In genomic region chr4:6050551-6050950, GRCh38 we compare ENCODE assay signal across 35 cellular contexts. TPM values are rescaled to one million over a fixed set of nuclear protein-coding genes. Genes with fewer than 3 reads are reported as not detected.
"Had no signal": no experiment of that assay in that cellular context is flagged by ENCODE, and none has a peak within 500 bp of the region (broad histone marks: within the 10 kb centered on the region; RNA-seq: fewer than 3 reads in every experiment).

No MANE protein-coding gene starts in this region.

- ATAC-seq: activated T-cell treated with anti-CD3 and anti-CD28 coated beads, Interleukin-2, amount 50 U/mL, for 72 hours; activated T-helper 17 cell treated with anti-CD3 and anti-CD28 coated beads, Interleukin-2, amount 50 U/mL, for 72 hours; PC-3 had no signal

- H3K4me3 Mint-ChIP-seq: activated CD4-positive, alpha-beta memory T cell treated with anti-CD3 and anti-CD28 coated beads, Interleukin-2, amount 10 ng/mL, durations not matched to agents 7 days and 5 days; activated naive CD8-positive, alpha-beta T cell treated with anti-CD3 and anti-CD28 coated beads for 36 hours; activated T-cell treated with anti-CD3 and anti-CD28 coated beads, Interleukin-2, amount 50 U/mL, for 72 hours; activated T-helper 17 cell treated with anti-CD3 and anti-CD28 coated beads, Interleukin-2, amount 50 U/mL, for 72 hours; T-helper 1 cell treated with Interleukin-12 subunit alpha and Interleukin-12 subunit beta and Interleukin-4 antibody, amounts not matched to agents 30 μg/mL and 1 μg/mL, for 36 hours had no signal

- H3K4me1 Mint-ChIP-seq: activated naive CD8-positive, alpha-beta T cell treated with anti-CD3 and anti-CD28 coated beads for 36 hours; activated T-helper 17 cell treated with anti-CD3 and anti-CD28 coated beads, Interleukin-2, amount 50 U/mL, for 72 hours had no signal

- H3K36me3 Mint-ChIP-seq: activated naive CD8-positive, alpha-beta T cell treated with anti-CD3 and anti-CD28 coated beads for 36 hours had no signal

- H3K9me3 Mint-ChIP-seq: activated CD4-positive, alpha-beta memory T cell treated with anti-CD3 and anti-CD28 coated beads, Interleukin-2, amount 10 ng/mL, durations not matched to agents 7 days and 5 days; activated naive CD8-positive, alpha-beta T cell treated with anti-CD3 and anti-CD28 coated beads for 36 hours; activated T-cell treated with anti-CD3 and anti-CD28 coated beads, Interleukin-2, amount 50 U/mL, for 72 hours; activated T-helper 17 cell treated with anti-CD3 and anti-CD28 coated beads, Interleukin-2, amount 50 U/mL, for 72 hours; T-helper 1 cell treated with Interleukin-12 subunit alpha and Interleukin-12 subunit beta and Interleukin-4 antibody, amounts not matched to agents 30 μg/mL and 1 μg/mL, for 36 hours had no signal

- H3K27me3 Mint-ChIP-seq: activated CD4-positive, alpha-beta memory T cell treated with anti-CD3 and anti-CD28 coated beads, Interleukin-2, amount 10 ng/mL, durations not matched to agents 7 days and 5 days; activated naive CD8-positive, alpha-beta T cell treated with anti-CD3 and anti-CD28 coated beads for 36 hours; activated T-helper 17 cell treated with anti-CD3 and anti-CD28 coated beads, Interleukin-2, amount 50 U/mL, for 72 hours had no signal

- DNase-seq: activated CD4-positive, alpha-beta memory T cell treated with anti-CD3 and anti-CD28 coated beads, Interleukin-2, amount 10 ng/mL, durations not matched to agents 7 days and 5 days; activated CD4-positive, alpha-beta T cell treated with anti-CD3 and anti-CD28 coated beads for 1 hour; activated CD4-positive, alpha-beta T cell treated with anti-CD3 and anti-CD28 coated beads for 48 hours; activated CD4-positive, CD25-positive, alpha-beta regulatory T cell; activated effector memory CD4-positive, alpha-beta T cell treated with anti-CD3 and anti-CD28 coated beads, Interleukin-2, amount 50 U/mL, for 16 hours; activated naive CD4-positive, alpha-beta T cell; activated naive CD4-positive, alpha-beta T cell treated with anti-CD3 and anti-CD28 coated beads, Interleukin-2, amount 50 U/mL, for 16 hours; activated naive CD8-positive, alpha-beta T cell treated with anti-CD3 and anti-CD28 coated beads for 36 hours; activated T-cell treated with anti-CD3 and anti-CD28 coated beads, Interleukin-2, amount 50 U/mL, for 1 hour; activated T-cell treated with anti-CD3 and anti-CD28 coated beads, Interleukin-2, amount 50 U/mL, for 72 hours; amniotic stem cell; aorta; brain microvascular endothelial cell; central memory CD4-positive, alpha-beta T cell; NCI-H1105; NCI-H1417 treated with DMSO at 0.1 percent for 48 hours; NCI-H187 treated with DMSO at 0.1 percent for 48 hours; NCI-H2081; NCI-H2171 treated with DMSO at 0.1 percent for 48 hours; NCI-H345; NCI-H524 treated with DMSO at 0.1 percent for 48 hours; NCI-H748 treated with DMSO at 0.1 percent for 48 hours; NK-92 treated with Interleukin-12 subunit alpha and Interleukin-12 subunit beta, amount 100 ng/mL, for 24 hours; PC-3; Peyer's patch; RPMI8226; SHP77 treated with DMSO at 0.1 percent for 48 hours; SK-N-SH; T-helper 9 cell; WERI-Rb-1 had no signal

- H3K27ac Mint-ChIP-seq: activated CD4-positive, alpha-beta memory T cell treated with anti-CD3 and anti-CD28 coated beads, Interleukin-2, amount 10 ng/mL, durations not matched to agents 7 days and 5 days; activated naive CD8-positive, alpha-beta T cell treated with anti-CD3 and anti-CD28 coated beads for 36 hours; activated T-cell treated with anti-CD3 and anti-CD28 coated beads, Interleukin-2, amount 50 U/mL, for 72 hours; activated T-helper 17 cell treated with anti-CD3 and anti-CD28 coated beads, Interleukin-2, amount 50 U/mL, for 72 hours; T-helper 1 cell treated with Interleukin-12 subunit alpha and Interleukin-12 subunit beta and Interleukin-4 antibody, amounts not matched to agents 30 μg/mL and 1 μg/mL, for 36 hours had no signal

RNA-seq across cellular contexts. Expression of gene C4orf50, which starts 32.3 kb away (rescaled TPM):
- total RNA-seq: activated naive CD8-positive, alpha-beta T cell treated with anti-CD3 and anti-CD28 coated beads for 36 hours; M059J; NCI-H460; PC-3; SJSA1 had no signal
- polyA plus RNA-seq: aorta had no signal
